ENCODE assay signal across 30 cellular contexts in genomic region chr6:121183742-121184141, GRCh38.
"Had no signal": no experiment of that assay in that cellular context is flagged by ENCODE, and none has a peak within 500 bp of the region (broad histone marks: within the 10 kb centered on the region; RNA-seq: fewer than 3 reads in every experiment).

No MANE protein-coding gene starts in this region.

- H3K36me3 ChIP-seq: brain microvascular endothelial cell, colonic mucosa had no signal

- H3K9me3 ChIP-seq: colonic mucosa, esophagus squamous epithelium had no signal

- H3K27me3 Mint-ChIP-seq: activated CD8-positive, alpha-beta T cell treated with anti-CD3 and anti-CD28 coated beads for 36 hours; activated naive CD8-positive, alpha-beta T cell; activated T-helper 17 cell treated with anti-CD3 and anti-CD28 coated beads, Interleukin-2, amount 50 U/mL, for 72 hours; central memory CD8-positive, alpha-beta T cell had no signal

- H3K4me1 ChIP-seq: colonic mucosa had no signal

- H3K4me1 Mint-ChIP-seq: activated T-helper 17 cell treated with anti-CD3 and anti-CD28 coated beads, Interleukin-2, amount 50 U/mL, for 72 hours; central memory CD8-positive, alpha-beta T cell had no signal

- FAIRE-seq: astrocyte, bronchial epithelial cell, endometrium, endothelial cell of umbilical vein, frontal cortex, TTC549 had no signal

- DNase-seq: activated CD4-positive, alpha-beta T cell treated with anti-CD3 and anti-CD28 coated beads for 1 hour; activated CD4-positive, alpha-beta T cell treated with anti-CD3 and anti-CD28 coated beads for 48 hours; activated CD4-positive, alpha-beta T cell treated with anti-CD3 and anti-CD28 coated beads, Interleukin-2, amount 50 U/mL, for 1 hour; activated CD4-positive, alpha-beta T cell treated with anti-CD3 and anti-CD28 coated beads, Interleukin-2, amount 50 U/mL, for 48 hours; activated CD8-positive, alpha-beta memory T cell treated with anti-CD3 and anti-CD28 coated beads for 24 hours; activated CD8-positive, alpha-beta T cell treated with anti-CD3 and anti-CD28 coated beads for 36 hours; activated effector memory CD4-positive, alpha-beta T cell treated with Interleukin-2 at 50 U/mL for 16 hours; activated gamma-delta T cell treated with Interleukin-2 at 50 U/mL for 16 hours; activated naive CD4-positive, alpha-beta T cell treated with anti-CD3 and anti-CD28 coated beads, Interleukin-2, amount 50 U/mL, for 16 hours; activated T-cell treated with anti-CD3 and anti-CD28 coated beads, Interleukin-2, amount 50 U/mL, for 4 hours; amniotic stem cell; anterior cingulate cortex; brain microvascular endothelial cell; colonic mucosa; effector CD8-positive, alpha-beta T cell; esophagus squamous epithelium; head of caudate nucleus; T-helper 2 cell had no signal

- ATAC-seq: activated CD8-positive, alpha-beta T cell treated with anti-CD3 and anti-CD28 coated beads for 36 hours; activated T-cell treated with anti-CD3 and anti-CD28 coated beads, Interleukin-2, amount 50 U/mL, for 4 hours; activated T-helper 17 cell treated with anti-CD3 and anti-CD28 coated beads, Interleukin-2, amount 50 U/mL, for 72 hours; WTC11 had no signal

- H3K27me3 ChIP-seq: brain microvascular endothelial cell, colonic mucosa, esophagus squamous epithelium had no signal

- H3K27ac ChIP-seq: brain microvascular endothelial cell, colonic mucosa, epithelial cell of prostate, esophagus squamous epithelium, VCaP had no signal

- H3K27ac Mint-ChIP-seq: activated CD8-positive, alpha-beta T cell treated with anti-CD3 and anti-CD28 coated beads for 36 hours; activated naive CD8-positive, alpha-beta T cell; activated T-helper 17 cell treated with anti-CD3 and anti-CD28 coated beads, Interleukin-2, amount 50 U/mL, for 72 hours; WTC11 had no signal

- H3K4me3 Mint-ChIP-seq: activated CD8-positive, alpha-beta T cell treated with anti-CD3 and anti-CD28 coated beads for 36 hours; activated naive CD8-positive, alpha-beta T cell; activated T-cell treated with anti-CD3 and anti-CD28 coated beads, Interleukin-2, amount 50 U/mL, for 4 hours; activated T-helper 17 cell treated with anti-CD3 and anti-CD28 coated beads, Interleukin-2, amount 50 U/mL, for 72 hours; central memory CD8-positive, alpha-beta T cell; WTC11 had no signal

- H3K4me3 ChIP-seq: colonic mucosa, esophagus squamous epithelium had no signal
